Comparison of ENCODE assay signal across 16 cellular contexts in genomic region chr6:121615493-121615892, GRCh38.
DNase-seq lines count a peak whose midpoint lies in the region; ATAC-seq, FAIRE-seq and TF ChIP-seq lines count a peak whose summit lies in the region.
"Had no signal": no experiment of that assay in that cellular context is flagged by ENCODE, and none has a peak within 500 bp of the region (broad histone marks: within the 10 kb centered on the region; RNA-seq: fewer than 3 reads in every experiment).

No MANE protein-coding gene starts in this region.

- H2AFZ ChIP-seq in keratinocyte (ENCODE audit: control insufficient read depth, low read length) = no peak overlapping the region

- in situ Hi-C loops in gastrocnemius medialis (cut with MboI; ENCODE audit: low sequenced_read_pairs in 4 of 4) = no loop called here

- dilution Hi-C loops in keratinocyte (cut with MboI; ENCODE audit: extremely low pct_ligation_motif_present, low sequenced_read_pairs) = no loop called here

- H3K4me1 Mint-ChIP-seq in CD14-positive monocyte = no peaks in the 10 kb centered on the region

- no peaks in the 10 kb centered on the region for H3K36me3 Mint-ChIP-seq in CD14-positive monocyte

- DNase-seq in BE2C = no peak
- peak; percentile 27 for DNase-seq in HEK293T (ENCODE audit: extremely low spot score)
- DNase-seq in cerebellar cortex (ENCODE audit: low spot score) = peak; percentile 33
- no peak for DNase-seq in keratinocyte (ENCODE audit: low read depth, low spot score)
- DNase-seq in gastrocnemius medialis = no peak
- no peak for DNase-seq in NCI-H446 treated with DMSO at 0.1 percent for 48 hours (lab: John Stamatoyannopoulos, UW)
- DNase-seq in NCI-H510A (lab: John Stamatoyannopoulos, UW) = no peak
- no peak for DNase-seq in CD14-positive monocyte (ENCODE audit: low spot score)
- DNase-seq: activated gamma-delta T cell, Kasumi-1, NCI-H1694 treated with DMSO at 0.1 percent for 48 hours, NCI-H510A treated with DMSO at 0.1 percent for 48 hours, Peyer's patch had no signal

- no peak for TF ChIP-seq POLR2A in gastrocnemius medialis (IDR thresholded peaks at IDR 0.05)

- no peak overlapping the region for H3K27ac Mint-ChIP-seq in CD14-positive monocyte
- H3K27ac Mint-ChIP-seq: stimulated activated naive CD8-positive, alpha-beta T cell treated with anti-CD3 and anti-CD28 coated beads, Interleukin-15, Interleukin-2, amounts not matched to agents 100 ng/mL and 50 ng/mL, for 24 hours had no signal

- no peak overlapping the region for H3K4me3 Mint-ChIP-seq in CD14-positive monocyte
- H3K4me3 Mint-ChIP-seq: stimulated activated naive CD8-positive, alpha-beta T cell treated with anti-CD3 and anti-CD28 coated beads, Interleukin-15, Interleukin-2, amounts not matched to agents 100 ng/mL and 50 ng/mL, for 24 hours had no signal

- H3K79me2 ChIP-seq in keratinocyte (ENCODE audit: control insufficient read depth, insufficient read depth, low read length) = no peaks in the 10 kb centered on the region

- H3K9me3 Mint-ChIP-seq in CD14-positive monocyte = peaks cover 0 to 10% (median 2%) of the 10 kb centered on the region in 7 donors

- FAIRE-seq in keratinocyte (lab: Jason Lieb, UNC) = no peak
- FAIRE-seq: islet of Langerhans had no signal

- no peaks in the 10 kb centered on the region for H3K27me3 Mint-ChIP-seq in CD14-positive monocyte (ENCODE audit: low read depth in 3 of 3)
- H3K27me3 Mint-ChIP-seq: stimulated activated naive CD8-positive, alpha-beta T cell treated with anti-CD3 and anti-CD28 coated beads, Interleukin-15, Interleukin-2, amounts not matched to agents 100 ng/mL and 50 ng/mL, for 24 hours had no signal

- H3K4me2 ChIP-seq in keratinocyte (ENCODE audit: control insufficient read depth, extremely low read depth, insufficient read depth, low read depth, low read length) = no peak overlapping the region

- H3K9ac ChIP-seq in keratinocyte (ENCODE audit: control insufficient read depth, extremely low read depth, insufficient read depth, low read length) = no peak overlapping the region

- CTCF ChIA-PET in HEK293T (lab: Yijun Ruan, JAX) = no interaction called here

- H3K4me1 ChIP-seq in BE2C (no peaks in the 10 kb centered on the region), keratinocyte (ENCODE audit: control insufficient read depth, extremely low read depth, insufficient read depth, low read length) (peaks cover 6% of the 10 kb centered on the region), gastrocnemius medialis (no peaks in the 10 kb centered on the region)
- H3K4me1 ChIP-seq: Peyer's patch had no signal

- intact Hi-C loops in gastrocnemius medialis (cut with DNase I; ENCODE audit: low total_unique reads) = no loop called here
- intact Hi-C loops in CD14-positive monocyte (cut with micrococcal nuclease) = no loop called here

- no peaks in the 10 kb centered on the region for H4K20me1 ChIP-seq in keratinocyte (ENCODE audit: control insufficient read depth, extremely low read depth, insufficient read depth, low read length)

- POLR2A ChIA-PET in HEK293T (lab: Yijun Ruan, JAX) = no interaction called here

- H3K36me3 ChIP-seq in BE2C = no peaks in the 10 kb centered on the region
- no peaks in the 10 kb centered on the region for H3K36me3 ChIP-seq in keratinocyte (ENCODE audit: control insufficient read depth in 2 of 2, extremely low read depth in 1 of 2, insufficient read depth in 2 of 2, low read length in 2 of 2)
- no peaks in the 10 kb centered on the region for H3K36me3 ChIP-seq in gastrocnemius medialis
- H3K36me3 ChIP-seq: Peyer's patch had no signal

- peak; percentile 16; the same call in 1 of the 2 replicates for TF ChIP-seq CTCF in BE2C (IDR thresholded peaks at IDR 0.05; ENCODE audit: low read depth, low read length)
- peak; percentile 25 to 44 (median 37) for TF ChIP-seq CTCF in keratinocyte (optimal IDR thresholded peaks at IDR 0.05 in 1 of 3, IDR thresholded peaks at IDR 0.05 in 1 of 3, conservative IDR thresholded peaks at IDR 0.05 in 1 of 3; ENCODE audit: extremely low read depth in 1 of 3, insufficient read depth in 2 of 3, low read length in 3 of 3)
- TF ChIP-seq CTCF in gastrocnemius medialis (IDR thresholded peaks at IDR 0.05 in 4 of 5, conservative IDR thresholded peaks at IDR 0.05 in 1 of 5) = no peak
- TF ChIP-seq CTCF in CD14-positive monocyte (IDR thresholded peaks at IDR 0.05) = no peak

- H3K4me3 ChIP-seq in BE2C (ENCODE audit: low read depth, low read length) (no peak overlapping the region), keratinocyte (ENCODE audit: control insufficient read depth in 2 of 3, extremely low read depth in 1 of 3, insufficient read depth in 2 of 3, low read depth in 1 of 3, low read length in 3 of 3) (no peak overlapping the region), gastrocnemius medialis (no peak overlapping the region)
- H3K4me3 ChIP-seq: Peyer's patch had no signal

- no peak overlapping the region for H3K27ac ChIP-seq in keratinocyte (ENCODE audit: control insufficient read depth, insufficient read depth, low read length)
- no peak overlapping the region for H3K27ac ChIP-seq in gastrocnemius medialis
- H3K27ac ChIP-seq: HL-60, Peyer's patch had no signal

- H3K9me1 ChIP-seq in keratinocyte (ENCODE audit: control insufficient read depth, extremely low read depth, insufficient read depth, low read length) = no peaks in the 10 kb centered on the region

- H3K9me3 ChIP-seq in BE2C = no peaks in the 10 kb centered on the region
- no peaks in the 10 kb centered on the region for H3K9me3 ChIP-seq in keratinocyte (ENCODE audit: control insufficient read depth, low read depth, low read length)
- no peaks in the 10 kb centered on the region for H3K9me3 ChIP-seq in gastrocnemius medialis
- H3K9me3 ChIP-seq: Peyer's patch had no signal

- no peak for ATAC-seq in gastrocnemius medialis

- H3K27me3 ChIP-seq in BE2C = no peaks in the 10 kb centered on the region
- H3K27me3 ChIP-seq in keratinocyte (ENCODE audit: control insufficient read depth, extremely low read depth, insufficient read depth, low read length) = no peaks in the 10 kb centered on the region
- H3K27me3 ChIP-seq in gastrocnemius medialis = no peaks in the 10 kb centered on the region
- H3K27me3 ChIP-seq: Peyer's patch had no signal

TF ChIP-seq in HEK293T, 16 proteins besides CTCF, POLR2A, EP300 and RAD21:
- TF ChIP-seq L3MBTL2 (conservative IDR thresholded peaks at IDR 0.05) (no peak), CTBP1 (IDR thresholded peaks at IDR 0.05; ENCODE audit: borderline replicate concordance) (no peak), TARDBP (IDR thresholded peaks at IDR 0.05) (no peak), FOXM1 (IDR thresholded peaks at IDR 0.05; ENCODE audit: borderline replicate concordance) (no peak), ARNT (IDR thresholded peaks at IDR 0.05) (no peak), LEF1 (IDR thresholded peaks at IDR 0.05; ENCODE audit: borderline replicate concordance) (peak; percentile 98), ZNF384 (IDR thresholded peaks at IDR 0.05) (no peak), PKNOX1 (IDR thresholded peaks at IDR 0.05) (peak; percentile 80), BHLHE40 (IDR thresholded peaks at IDR 0.05; ENCODE audit: borderline replicate concordance) (no peak)
TF ChIP-seq in HEK293T: peak in this region for 2.

Comparison
In these comparisons a context has a peak if more than half of its experiments do, and no peak if none do; other contexts are left out.
1. DNase-seq: peak in HEK293T (single experiment) and cerebellar cortex (single experiment); none in BE2C (single experiment), keratinocyte (single experiment), gastrocnemius medialis (0 of 2), NCI-H446 treated with DMSO at 0.1 percent for 48 hours (single experiment), NCI-H510A (single experiment) and CD14-positive monocyte (single experiment).
2. CTCF ChIP-seq: peak in BE2C (single experiment) and keratinocyte (3 of 3); none in gastrocnemius medialis (0 of 5) and CD14-positive monocyte (single experiment).